In the genomic region with DNA sequence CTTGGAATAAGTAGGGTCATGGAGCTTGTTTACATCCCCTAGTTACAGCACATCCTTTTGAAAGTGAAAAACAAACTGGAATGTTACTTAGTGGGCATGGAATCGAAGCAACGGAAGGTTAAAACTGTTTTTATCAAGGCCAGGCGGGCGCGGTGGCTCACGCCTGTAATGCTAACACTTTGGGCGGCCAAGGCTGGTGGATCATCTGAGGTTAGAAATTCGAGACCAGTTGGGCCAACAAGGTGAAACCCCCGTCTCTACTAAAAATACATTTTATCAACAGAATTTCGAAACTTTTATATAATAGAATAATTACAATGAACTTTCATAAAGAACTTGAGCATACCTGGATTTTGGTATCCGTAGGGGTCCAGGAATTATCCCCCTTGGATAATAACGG, we compare ENCODE assay signal across 8 cellular contexts. TPM values are rescaled to one million over a fixed set of nuclear protein-coding genes. Genes with fewer than 3 reads are reported as not detected.
A peak's percentile ranks its signal among the peaks of the same experiment; 100 is the strongest.
DNase-seq lines count a peak whose midpoint lies in the region; ATAC-seq, FAIRE-seq and TF ChIP-seq lines count a peak whose summit lies in the region.

No MANE protein-coding gene starts in this region.

- ATAC-seq in stimulated activated naive B cell treated with anti-CD40 and anti-IgM and Interleukin-4, amounts not matched to agents 10 μg/mL and 1 μg/mL and 100 μg/mL, for 72 hours (replicated peaks), result no peak

- no peaks in the 10 kb centered on the region for H3K9me3 Mint-ChIP-seq in activated naive CD8-positive, alpha-beta T cell (ENCODE audit: low read depth)
- H3K9me3 Mint-ChIP-seq in stimulated activated naive B cell treated with anti-CD40 and anti-IgM and Interleukin-4, amounts not matched to agents 10 μg/mL and 1 μg/mL and 100 μg/mL, for 72 hours, result no peaks in the 10 kb centered on the region

- H3K9ac ChIP-seq in HUES64 (ENCODE audit: low read depth, low read length), result no peak overlapping the region

- peaks cover 9% of the 10 kb centered on the region for H3K36me3 Mint-ChIP-seq in activated naive CD8-positive, alpha-beta T cell
- peaks cover 13 to 30% of the 10 kb centered on the region in 2 donors for H3K36me3 Mint-ChIP-seq in stimulated activated naive B cell treated with anti-CD40 and anti-IgM and Interleukin-4, amounts not matched to agents 10 μg/mL and 1 μg/mL and 100 μg/mL, for 72 hours

- no peak for FAIRE-seq in GM12891 (lab: Jason Lieb, UNC)

- peak overlapping the region; percentile 89 for H3K4me3 Mint-ChIP-seq in activated naive CD8-positive, alpha-beta T cell
- peak overlapping the region; percentile 90 to 92 for H3K4me3 Mint-ChIP-seq in stimulated activated naive B cell treated with anti-CD40 and anti-IgM and Interleukin-4, amounts not matched to agents 10 μg/mL and 1 μg/mL and 100 μg/mL, for 72 hours

- no peak overlapping the region for H3K27ac ChIP-seq in HUES64 (ENCODE audit: low read depth, low read length)

- DNase-seq in stimulated activated naive B cell treated with anti-CD40 and anti-IgM and Interleukin-4, amounts not matched to agents 10 μg/mL and 1 μg/mL and 100 μg/mL, for 72 hours, result no peak
- DNase-seq in anterior cingulate cortex (lab: John Stamatoyannopoulos, UW) (no peak), AG20443 (ENCODE audit: low spot score) (no peak), GM12891 (ENCODE audit: insufficient read length, low spot score) (no peak), NCI-H446 (lab: John Stamatoyannopoulos, UW) (no peak)

- H3K27me3 ChIP-seq in HUES64 (ENCODE audit: insufficient read depth, low read length), result no peaks in the 10 kb centered on the region

- H3K36me3 ChIP-seq in HUES64 (ENCODE audit: insufficient read depth, low read length), result peaks cover 30% of the 10 kb centered on the region

- H3K4me3 ChIP-seq in HUES64 (ENCODE audit: low read length) (peak overlapping the region; percentile 91), iPS-18c (ENCODE audit: insufficient read depth, low read depth, low read length) (peak overlapping the region; percentile 88; the same call in 1 of the 2 replicates)

- peak overlapping the region; percentile 93 for H3K27ac Mint-ChIP-seq in activated naive CD8-positive, alpha-beta T cell
- peak overlapping the region; percentile 90 for H3K27ac Mint-ChIP-seq in stimulated activated naive B cell treated with anti-CD40 and anti-IgM and Interleukin-4, amounts not matched to agents 10 μg/mL and 1 μg/mL and 100 μg/mL, for 72 hours

- H3K9me3 ChIP-seq in HUES64 (ENCODE audit: insufficient read depth, low read depth, low read length) (no peaks in the 10 kb centered on the region), iPS-18c (ENCODE audit: control insufficient read depth, insufficient read depth, low read length) (peaks cover 2% of the 10 kb centered on the region)

- 95% methylated on average over 10 of the region's 12 CpGs for WGBS in HUES64

- peaks cover 6% of the 10 kb centered on the region; the same call in 1 of the 2 replicates for H3K4me1 ChIP-seq in HUES64 (ENCODE audit: insufficient read depth, low read length)

- no peaks in the 10 kb centered on the region for H3K27me3 Mint-ChIP-seq in activated naive CD8-positive, alpha-beta T cell
- no peaks in the 10 kb centered on the region for H3K27me3 Mint-ChIP-seq in stimulated activated naive B cell treated with anti-CD40 and anti-IgM and Interleukin-4, amounts not matched to agents 10 μg/mL and 1 μg/mL and 100 μg/mL, for 72 hours

- no peak for TF ChIP-seq POLR2A in GM12891 (IDR thresholded peaks at IDR 0.05; ENCODE audit: low read depth, low read length)

- H3K4me1 Mint-ChIP-seq in activated naive CD8-positive, alpha-beta T cell (ENCODE audit: low read depth), result peaks cover 31% of the 10 kb centered on the region
- peaks cover 23 to 48% of the 10 kb centered on the region in 2 donors for H3K4me1 Mint-ChIP-seq in stimulated activated naive B cell treated with anti-CD40 and anti-IgM and Interleukin-4, amounts not matched to agents 10 μg/mL and 1 μg/mL and 100 μg/mL, for 72 hours

TF ChIP-seq in GM12891, 5 proteins besides CTCF, POLR2A, EP300 and RAD21:
- no peak for TF ChIP-seq TAF1 (IDR thresholded peaks at IDR 0.05; ENCODE audit: low read depth, low read length)
- no peak for TF ChIP-seq SPI1 (IDR thresholded peaks at IDR 0.05; ENCODE audit: low read depth, low read length)
- no peak for TF ChIP-seq PAX5 (IDR thresholded peaks at IDR 0.05; ENCODE audit: insufficient read depth, low read length, severe bottlenecking)
- no peak for TF ChIP-seq POU2F2 (IDR thresholded peaks at IDR 0.05; ENCODE audit: low read depth, low read length)
- no peak for TF ChIP-seq POLR2AphosphoS5 (IDR thresholded peaks at IDR 0.05; ENCODE audit: low read depth, low read length)
TF ChIP-seq in GM12891: peak in this region for 0.

RNA-seq across cellular contexts. Expression of gene TMED4, which starts 1.1 kb away (rescaled TPM):
- polyA plus RNA-seq in HUES64 (2013, experiment 1 of 2), result 39.6 TPM
- polyA plus RNA-seq in HUES64 (2013, experiment 2 of 2), result 45.5 TPM
- 32.4 TPM for polyA plus RNA-seq in GM12891 (2012; ENCODE audit: low read depth, missing spikeins)

RNA-seq across cellular contexts. Expression of gene DDX56, which starts 9.4 kb away (rescaled TPM):
- polyA plus RNA-seq in HUES64 (2013, experiment 1 of 2), result 57.6 TPM
- polyA plus RNA-seq in HUES64 (2013, experiment 2 of 2), result 44.7 TPM
- 67.7 TPM for polyA plus RNA-seq in GM12891 (2012; ENCODE audit: low read depth, missing spikeins)

RNA-seq across cellular contexts. Expression of gene OGDH, which starts 23.3 kb away (rescaled TPM):
- 51.1 TPM for polyA plus RNA-seq in HUES64 (2013, experiment 1 of 2)
- polyA plus RNA-seq in HUES64 (2013, experiment 2 of 2), result 51.5 TPM
- polyA plus RNA-seq in GM12891 (2012; ENCODE audit: low read depth, missing spikeins), result 42.5 TPM

RNA-seq across cellular contexts. Expression of gene NPC1L1, which starts 42.0 kb away (rescaled TPM):
- 0.45 TPM for polyA plus RNA-seq in HUES64 (2013, experiment 1 of 2)
- polyA plus RNA-seq in HUES64 (2013, experiment 2 of 2), result 0.44 TPM
- polyA plus RNA-seq in GM12891 (2012; ENCODE audit: low read depth, missing spikeins), result 0.04 TPM
